ENCODE assay signal across 21 cellular contexts in the genomic region with DNA sequence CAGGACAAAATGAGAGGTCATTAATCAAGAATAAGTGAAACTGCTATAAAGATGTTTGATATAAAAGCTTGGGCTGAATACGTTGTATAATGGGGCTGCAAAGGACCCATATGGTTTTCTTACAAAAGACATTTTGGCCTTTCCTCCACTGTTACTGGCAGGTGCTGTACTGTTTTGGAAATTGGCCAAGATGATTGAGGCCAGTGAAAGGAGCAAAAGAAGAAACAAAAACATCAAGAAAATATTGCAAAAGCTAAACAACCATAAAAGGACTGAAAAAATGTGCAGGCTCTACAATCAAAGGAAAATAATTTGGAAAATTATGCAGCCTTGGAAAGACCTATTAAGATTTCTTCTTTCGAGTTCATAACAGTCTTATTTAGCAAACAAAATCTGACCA.
"Had no signal": no experiment of that assay in that cellular context is flagged by ENCODE, and none has a peak within 500 bp of the region (broad histone marks: within the 10 kb centered on the region; RNA-seq: fewer than 3 reads in every experiment).

No MANE protein-coding gene starts in this region.

- H3K27me3 ChIP-seq: foreskin keratinocyte, suprapubic skin, tibial nerve, uterus had no signal

- H3K4me3 Mint-ChIP-seq: brain; naive B cell; stimulated activated naive CD8-positive, alpha-beta T cell treated with anti-CD3 and anti-CD28 coated beads, Interleukin-15, amount 100 ng/mL, for 72 hours had no signal

- H3K27me3 Mint-ChIP-seq: brain; naive B cell; stimulated activated naive CD8-positive, alpha-beta T cell treated with anti-CD3 and anti-CD28 coated beads, Interleukin-15, amount 100 ng/mL, for 72 hours had no signal

- H3K27ac Mint-ChIP-seq: activated naive CD4-positive, alpha-beta T cell treated with anti-CD3 and anti-CD28 coated beads, Interleukin-2, amount 50 U/mL, for 72 hours; naive B cell; stimulated activated naive CD8-positive, alpha-beta T cell treated with anti-CD3 and anti-CD28 coated beads, Interleukin-15, amount 100 ng/mL, for 72 hours had no signal

- H3K9me3 Mint-ChIP-seq: activated naive CD4-positive, alpha-beta T cell treated with anti-CD3 and anti-CD28 coated beads, Interleukin-2, amount 50 U/mL, for 72 hours; brain; stimulated activated naive CD8-positive, alpha-beta T cell treated with anti-CD3 and anti-CD28 coated beads, Interleukin-15, amount 100 ng/mL, for 72 hours had no signal

- DNase-seq: activated CD4-positive, alpha-beta T cell treated with anti-CD3 and anti-CD28 coated beads for 1 hour; activated gamma-delta T cell treated with Interleukin-2 at 50 U/mL for 16 hours; activated T-cell treated with anti-CD3 and anti-CD28 coated beads, Interleukin-2, amount 50 U/mL, for 1 hour; aorta; dermis blood vessel endothelial cell; effector CD8-positive, alpha-beta T cell; foreskin keratinocyte; kidney; lower lobe of right lung; naive B cell; occipital lobe; right lobe of liver; stimulated activated CD4-positive, alpha-beta T cell treated with anti-CD3 and anti-CD28 coated beads, Interleukin-1b, Interleukin-23, amount 100 ng/mL, for 48 hours; stimulated activated naive CD8-positive, alpha-beta T cell treated with anti-CD3 and anti-CD28 coated beads, Interleukin-15, amount 100 ng/mL, for 72 hours; uterus had no signal

- H3K9me3 ChIP-seq: lower lobe of right lung, right lobe of liver, suprapubic skin, tibial nerve, uterus had no signal

- H3K36me3 Mint-ChIP-seq: activated naive CD4-positive, alpha-beta T cell treated with anti-CD3 and anti-CD28 coated beads, Interleukin-2, amount 50 U/mL, for 72 hours; brain; naive B cell had no signal

- H3K27ac ChIP-seq: foreskin keratinocyte, lower lobe of right lung, right lobe of liver, skin epidermis, suprapubic skin, tibial nerve, uterus had no signal

- H3K4me3 ChIP-seq: lower lobe of right lung, right lobe of liver, skin epidermis, suprapubic skin, tibial nerve, uterus had no signal

- H3K4me1 ChIP-seq: foreskin keratinocyte, lower lobe of right lung, right lobe of liver, suprapubic skin, tibial nerve, uterus had no signal

- H3K36me3 ChIP-seq: lower lobe of right lung, right lobe of liver, suprapubic skin, tibial nerve, uterus had no signal

- H3K4me1 Mint-ChIP-seq: stimulated activated naive CD8-positive, alpha-beta T cell treated with anti-CD3 and anti-CD28 coated beads, Interleukin-15, amount 100 ng/mL, for 72 hours had no signal

- ATAC-seq: activated naive CD4-positive, alpha-beta T cell treated with anti-CD3 and anti-CD28 coated beads, Interleukin-2, amount 50 U/mL, for 72 hours; foreskin keratinocyte; left lobe of liver; lower lobe of right lung; right lobe of liver; stimulated activated naive CD8-positive, alpha-beta T cell treated with anti-CD3 and anti-CD28 coated beads, Interleukin-15, amount 100 ng/mL, for 72 hours had no signal
